ENCODE assay signal across 1 cellular context in genomic region chr11:2165571-2165970, GRCh38.
TF ChIP-seq lines count a peak whose summit lies in the region.

No MANE protein-coding gene starts in this region.

TF ChIP-seq in GM23338, 12 proteins besides CTCF, POLR2A, EP300 and RAD21 (continued from another document):
- TF ChIP-seq ZNF462 (CRISPR knock-in tag; IDR thresholded peaks at IDR 0.05) (no peak), JUNB (IDR thresholded peaks at IDR 0.05; ENCODE audit: unreplicated experiment) (no peak)
